8 cellular contexts compared by ENCODE assay signal in the genomic region with DNA sequence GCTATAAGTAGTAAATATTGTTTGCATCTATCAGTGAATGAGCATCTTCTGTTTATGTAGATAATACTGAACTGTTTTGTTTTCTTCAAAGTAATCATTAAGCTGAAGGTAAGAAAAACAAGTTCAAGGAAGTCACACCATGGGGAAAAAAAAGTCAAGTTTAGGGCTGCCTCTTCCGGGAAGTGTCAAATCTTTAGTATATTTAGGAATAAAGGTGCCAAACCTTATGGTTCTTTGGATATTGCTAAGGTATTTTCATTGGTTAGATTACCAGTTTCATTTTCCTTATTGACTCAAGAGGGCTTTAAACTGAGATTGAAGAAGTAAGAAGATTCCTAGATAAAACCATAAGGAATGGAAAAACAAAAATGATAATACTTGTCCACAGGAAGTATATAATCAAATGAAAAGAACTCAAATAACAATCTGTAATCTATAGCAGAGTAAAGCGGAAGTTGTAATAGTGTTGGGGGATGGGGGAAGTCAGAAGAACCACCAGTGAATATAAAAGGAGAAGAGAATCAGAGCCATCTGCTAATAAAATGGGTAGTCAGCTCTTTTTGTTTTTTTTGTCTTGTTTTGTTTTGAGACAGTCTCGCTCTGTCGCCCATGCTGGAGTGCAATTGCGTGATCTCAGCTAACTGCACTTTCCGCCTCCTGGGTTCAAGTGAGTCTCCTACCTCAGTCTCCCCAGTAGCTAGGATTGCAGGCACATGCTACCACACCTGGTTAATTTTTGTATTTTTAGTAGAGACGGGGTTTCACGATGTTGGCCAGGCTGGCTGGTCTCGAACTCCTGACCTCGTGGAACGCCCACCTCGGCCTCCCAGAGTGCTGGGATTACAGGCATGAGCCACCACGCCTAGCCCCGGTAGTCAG. TPM values are rescaled to one million over a fixed set of nuclear protein-coding genes. Genes with fewer than 3 reads are reported as not detected.
DNase-seq lines count a peak whose midpoint lies in the region; ATAC-seq and TF ChIP-seq lines count a peak whose summit lies in the region.

No MANE protein-coding gene starts in this region.

- intact Hi-C loops in left ventricle myocardium inferior (cut with micrococcal nuclease) (loop anchor here (5.0 kb wide), 1 partner anchor 103 kb away; a partner anchor contains a TSS), upper lobe of right lung (cut with DNase I) (no loop called here)

- H3K27ac ChIP-seq in left ventricle myocardium inferior (replicated peaks) (peak overlapping the region; percentile 96), right atrium auricular region (peak overlapping the region in 1 of 2 donors; percentile 97), upper lobe of right lung (peak overlapping the region; percentile 44)

- H3K36me3 ChIP-seq in left ventricle myocardium inferior (peaks cover 27% of the 10 kb centered on the region), right atrium auricular region (peaks cover 17% of the 10 kb centered on the region), upper lobe of right lung (peaks cover 26% of the 10 kb centered on the region)

- H3K4me3 ChIP-seq in left ventricle myocardium inferior (peak overlapping the region; percentile 75), right atrium auricular region (no peak overlapping the region), upper lobe of right lung (peak overlapping the region; percentile 74)

- H3K4me1 ChIP-seq in left ventricle myocardium inferior (peaks cover 59% of the 10 kb centered on the region), right atrium auricular region (peaks cover 0 to 37% of the 10 kb centered on the region in 2 donors), upper lobe of right lung (peaks cover 30% of the 10 kb centered on the region)

- no peaks in the 10 kb centered on the region for H3K27me3 ChIP-seq in left ventricle myocardium inferior (ENCODE audit: low read depth)
- H3K27me3 ChIP-seq in right atrium auricular region, result no peaks in the 10 kb centered on the region
- no peaks in the 10 kb centered on the region for H3K27me3 ChIP-seq in upper lobe of right lung

- DNase-seq in left ventricle myocardium inferior, result no peak
- DNase-seq in right atrium auricular region (ENCODE audit: low spot score), result no peak
- DNase-seq in activated CD4-positive, alpha-beta T cell treated with anti-CD3 and anti-CD28 coated beads, Interleukin-2, amount 50 U/mL, for 1 hour, result peak; percentile 25
- peak; percentile 6 for DNase-seq in kidney tubule cell (ENCODE audit: low spot score)
- DNase-seq in upper lobe of right lung, result no peak
- DNase-seq in UCSD-AML1 (lab: John Stamatoyannopoulos, UW; ENCODE audit: unreplicated experiment), result no peak
- no peak for DNase-seq in NCI-H2107 (lab: John Stamatoyannopoulos, UW)

- TF ChIP-seq CTCF in left ventricle myocardium inferior (IDR thresholded peaks at IDR 0.05; ENCODE audit: borderline replicate concordance) (no peak), right atrium auricular region (IDR thresholded peaks at IDR 0.05) (no peak), upper lobe of right lung (IDR thresholded peaks at IDR 0.05) (no peak)

- H3K9me3 ChIP-seq in left ventricle myocardium inferior (replicated peaks), result no peaks in the 10 kb centered on the region
- no peaks in the 10 kb centered on the region for H3K9me3 ChIP-seq in right atrium auricular region
- H3K9me3 ChIP-seq in upper lobe of right lung, result no peaks in the 10 kb centered on the region

- ATAC-seq in upper lobe of right lung (no peak), GM19035 (IDR thresholded peaks at IDR 0.05; ENCODE audit: unreplicated experiment) (no peak)

RNA-seq across cellular contexts. Expression of a gene that starts 2.3 kb away (rescaled TPM):
- total RNA-seq in left ventricle myocardium inferior, result 30.1 TPM
- total RNA-seq in right atrium auricular region, result 10 to 100 TPM; 29.3 to 29.8 TPM
- total RNA-seq in upper lobe of right lung, result 74.0 TPM

RNA-seq across cellular contexts. Expression of a gene that starts 2.7 kb away (rescaled TPM):
- 6.3 TPM for total RNA-seq in left ventricle myocardium inferior
- 10 to 100 TPM; 10.6 to 12.7 TPM for total RNA-seq in right atrium auricular region
- total RNA-seq in upper lobe of right lung, result 15.0 TPM

Comparison
In these comparisons a context has a peak if more than half of its experiments do, and no peak if none do; other contexts are left out.
1. H3K4me3 ChIP-seq: peak in left ventricle myocardium inferior (single experiment) and upper lobe of right lung (single experiment); none in right atrium auricular region (0 of 2).
2. DNase-seq: peak in activated CD4-positive, alpha-beta T cell treated with anti-CD3 and anti-CD28 coated beads, Interleukin-2, amount 50 U/mL, for 1 hour (single experiment) and kidney tubule cell (single experiment); none in left ventricle myocardium inferior (single experiment), right atrium auricular region (single experiment), upper lobe of right lung (single experiment), UCSD-AML1 (single experiment) and NCI-H2107 (single experiment).